Comparison of ENCODE assay signal across 9 cellular contexts in genomic region chr3:8501388-8502131, GRCh38. TPM values are rescaled to one million over a fixed set of nuclear protein-coding genes. Genes with fewer than 3 reads are reported as not detected.
A peak's percentile ranks its signal among the peaks of the same experiment; 100 is the strongest.
DNase-seq lines count a peak whose midpoint lies in the region; ATAC-seq, FAIRE-seq and TF ChIP-seq lines count a peak whose summit lies in the region.
"Had no signal": no experiment of that assay in that cellular context is flagged by ENCODE, and none has a peak within 500 bp of the region (broad histone marks: within the 10 kb centered on the region; RNA-seq: fewer than 3 reads in every experiment).

Gene LMCD1 (plus strand): TSS chr3:8501823. CDS start chr3:8501939, 116 bp downstream.

- intact Hi-C loops in activated CD4-positive, alpha-beta T cell treated with anti-CD3 and anti-CD28 coated beads for 36 hours (cut with DNase I, micrococcal nuclease): no loop called here

- peak within 1 kb of the TSS; percentile 44 to 66 (median 65) for H3K4me3 ChIP-seq in keratinocyte (ENCODE audit: control insufficient read depth in 2 of 3, extremely low read depth in 1 of 3, insufficient read depth in 2 of 3, low read depth in 1 of 3, low read length in 3 of 3)

- peak; percentile 80 for ATAC-seq in HG03060 (IDR thresholded peaks at IDR 0.05; ENCODE audit: low read depth, unreplicated experiment)
- ATAC-seq in activated CD4-positive, alpha-beta T cell treated with anti-CD3 and anti-CD28 coated beads for 36 hours: peak; percentile 99

- H3K27ac Mint-ChIP-seq in activated CD4-positive, alpha-beta T cell treated with anti-CD3 and anti-CD28 coated beads for 36 hours: peak within 1 kb of the TSS; percentile 70
- peak within 1 kb of the TSS; percentile 98 for H3K27ac Mint-ChIP-seq in chondrocyte (ENCODE audit: unreplicated experiment)

- peak within 1 kb of the TSS; percentile 71 for H3K9ac ChIP-seq in keratinocyte (ENCODE audit: control insufficient read depth, extremely low read depth, insufficient read depth, low read length)

- H3K4me3 Mint-ChIP-seq in activated CD4-positive, alpha-beta T cell treated with anti-CD3 and anti-CD28 coated beads for 36 hours: peak within 1 kb of the TSS; percentile 69
- peak within 1 kb of the TSS; percentile 88 for H3K4me3 Mint-ChIP-seq in chondrocyte (ENCODE audit: unreplicated experiment)

- H4K20me1 ChIP-seq in keratinocyte (ENCODE audit: control insufficient read depth, extremely low read depth, insufficient read depth, low read length): no peaks in the 10 kb centered on the region

- H3K27me3 Mint-ChIP-seq in activated CD4-positive, alpha-beta T cell treated with anti-CD3 and anti-CD28 coated beads for 36 hours: peaks cover 10% of the 10 kb centered on the region
- H3K27me3 Mint-ChIP-seq in chondrocyte (ENCODE audit: low read depth): no peaks in the 10 kb centered on the region

- FAIRE-seq in keratinocyte (lab: Jason Lieb, UNC): no peak

- CTCF ChIA-PET in activated CD4-positive, alpha-beta T cell treated with anti-CD3 and anti-CD28 coated beads for 36 hours (lab: Charles Lee): interaction anchor here (0.6 kb wide), 2 partner anchors 265 to 354 kb away, joined by 3 read pairs; no protein-coding TSS in a partner anchor

- POLR2A ChIA-PET in activated CD4-positive, alpha-beta T cell treated with anti-CD3 and anti-CD28 coated beads for 36 hours (lab: Charles Lee): no interaction called here

- H3K36me3 ChIP-seq in keratinocyte (ENCODE audit: control insufficient read depth in 2 of 2, extremely low read depth in 1 of 2, insufficient read depth in 2 of 2, low read length in 2 of 2): no peaks in the 10 kb centered on the region

- DNase-seq in NCI-H2227 (lab: John Stamatoyannopoulos, UW; ENCODE audit: unreplicated experiment) (peak; percentile 93), chondrocyte (ENCODE audit: low spot score) (peak; percentile 99), keratinocyte (ENCODE audit: low read depth, low spot score) (no peak)
- DNase-seq in activated CD4-positive, alpha-beta T cell treated with anti-CD3 and anti-CD28 coated beads for 36 hours: peak; percentile 90
- peak; percentile 43 to 73 (median 72) for DNase-seq in stimulated activated CD4-positive, alpha-beta T cell treated with anti-CD3 and anti-CD28 coated beads, Interleukin-12 subunit alpha, Interleukin-12 subunit beta, amount 100 ng/mL, for 48 hours (ENCODE audit: low read depth in 2 of 3, low spot score in 1 of 3)
- DNase-seq: DND-41 had no signal

- TF ChIP-seq POLR2A in GM18526 (IDR thresholded peaks at IDR 0.05; ENCODE audit: extremely low read depth, insufficient read length): peak; percentile 27

- H3K27ac ChIP-seq in 22Rv1 (0 out of 2 replicates have a peak within 1 kb of the TSS, but pooled peaks have one; percentile 36), keratinocyte (ENCODE audit: control insufficient read depth, insufficient read depth, low read length) (peak within 1 kb of the TSS; percentile 53)

- H3K9me3 Mint-ChIP-seq in activated CD4-positive, alpha-beta T cell treated with anti-CD3 and anti-CD28 coated beads for 36 hours (ENCODE audit: low read depth): no peaks in the 10 kb centered on the region
- no peaks in the 10 kb centered on the region for H3K9me3 Mint-ChIP-seq in chondrocyte (ENCODE audit: low read depth)

- H3K4me2 ChIP-seq in keratinocyte (ENCODE audit: control insufficient read depth, extremely low read depth, insufficient read depth, low read depth, low read length): peak within 1 kb of the TSS; percentile 87

- no peaks in the 10 kb centered on the region for H3K27me3 ChIP-seq in keratinocyte (ENCODE audit: control insufficient read depth, extremely low read depth, insufficient read depth, low read length)

- peak within 1 kb of the TSS; percentile 82 for H2AFZ ChIP-seq in keratinocyte (ENCODE audit: control insufficient read depth, low read length)

- H3K36me3 Mint-ChIP-seq in activated CD4-positive, alpha-beta T cell treated with anti-CD3 and anti-CD28 coated beads for 36 hours (ENCODE audit: low read depth): no peaks in the 10 kb centered on the region
- H3K36me3 Mint-ChIP-seq in chondrocyte (ENCODE audit: low read depth): peaks cover 5% of the 10 kb centered on the region

- H3K9me1 ChIP-seq in keratinocyte (ENCODE audit: control insufficient read depth, extremely low read depth, insufficient read depth, low read length): no peaks in the 10 kb centered on the region

- H3K4me1 ChIP-seq in keratinocyte (ENCODE audit: control insufficient read depth, extremely low read depth, insufficient read depth, low read length): peaks cover 27% of the 10 kb centered on the region

- H3K79me2 ChIP-seq in keratinocyte (ENCODE audit: control insufficient read depth, insufficient read depth, low read length): no peaks in the 10 kb centered on the region

- dilution Hi-C loops in keratinocyte (cut with MboI; ENCODE audit: extremely low pct_ligation_motif_present, low sequenced_read_pairs): no loop called here

- H3K9me3 ChIP-seq in keratinocyte (ENCODE audit: control insufficient read depth, low read depth, low read length): no peaks in the 10 kb centered on the region

- TF ChIP-seq CTCF in 22Rv1 (IDR thresholded peaks at IDR 0.05) (no peak), chondrocyte (IDR thresholded peaks at IDR 0.05) (peak; percentile 56), keratinocyte (optimal IDR thresholded peaks at IDR 0.05 in 1 of 3, IDR thresholded peaks at IDR 0.05 in 1 of 3, conservative IDR thresholded peaks at IDR 0.05 in 1 of 3; ENCODE audit: extremely low read depth in 1 of 3, insufficient read depth in 2 of 3, low read length in 3 of 3) (peak in 1 of 3 experiments; percentile 12)

- H3K4me1 Mint-ChIP-seq in activated CD4-positive, alpha-beta T cell treated with anti-CD3 and anti-CD28 coated beads for 36 hours: peaks cover 27% of the 10 kb centered on the region
- peaks cover 67% of the 10 kb centered on the region for H3K4me1 Mint-ChIP-seq in chondrocyte (ENCODE audit: low read depth)

RNA-seq across cellular contexts. Expression of gene LMCD1, which starts in this region (rescaled TPM):
- 1 to 10 TPM; 3.1 to 4.9 TPM for total RNA-seq in activated CD4-positive, alpha-beta T cell treated with anti-CD3 and anti-CD28 coated beads for 36 hours
- 260 to 268 TPM (median 263 TPM) in 3 replicates for total RNA-seq in chondrocyte
- polyA plus RNA-seq in keratinocyte: 3.7 to 7.1 TPM (median 4.4 TPM) in 3 replicates
- polyA plus RNA-seq in keratinocyte (2011; ENCODE audit: low read depth): 0.46 TPM
- 4.8 and 7.3 TPM in 2 replicates for polyA plus RNA-seq in keratinocyte (2011; cell fraction: cytosol; rRNA removed)
- polyA plus RNA-seq in keratinocyte (2011; cell fraction: nucleus; rRNA removed): 6.9 and 7.9 TPM in 2 replicates
- 0.23 and 5.7 TPM in 2 replicates for polyA plus RNA-seq in keratinocyte (2012; ENCODE audit: low replicate concordance)
- polyA minus RNA-seq in keratinocyte: 2.7 to 8.0 TPM (median 2.9 TPM) in 3 replicates
- polyA minus RNA-seq in keratinocyte (2011; cell fraction: cytosol; rRNA and poly(A)+ RNA removed): not detected
- polyA minus RNA-seq in keratinocyte (2011; cell fraction: nucleus; rRNA and poly(A)+ RNA removed): 2.3 and 2.9 TPM in 2 replicates

Comparison
In these comparisons a context has a peak if more than half of its experiments do, and no peak if none do; other contexts are left out.
1. RNA of gene LMCD1 (total RNA-seq): 260 to 268 TPM in chondrocyte; 3.1 to 4.9 TPM in activated CD4-positive, alpha-beta T cell treated with anti-CD3 and anti-CD28 coated beads for 36 hours; every median in the first group is over 10 times any median in the second.